22 cellular contexts compared by ENCODE assay signal in genomic region chr9:75490326-75490725, GRCh38.
DNase-seq lines count a peak whose midpoint lies in the region; ATAC-seq and TF ChIP-seq lines count a peak whose summit lies in the region.
"Had no signal": no experiment of that assay in that cellular context is flagged by ENCODE, and none has a peak within 500 bp of the region (broad histone marks: within the 10 kb centered on the region; RNA-seq: fewer than 3 reads in every experiment).

No MANE protein-coding gene starts in this region.

- H3K36me3 Mint-ChIP-seq in chondrocyte (ENCODE audit: low read depth), result no peaks in the 10 kb centered on the region
- no peaks in the 10 kb centered on the region for H3K36me3 Mint-ChIP-seq in activated naive CD4-positive, alpha-beta T cell treated with anti-CD3 and anti-CD28 coated beads, Interleukin-2, amount 10 ng/mL, durations not matched to agents 7 days and 5 days
- H3K36me3 Mint-ChIP-seq: CD4-positive, alpha-beta memory T cell had no signal

- peaks cover 13% of the 10 kb centered on the region for H3K9me3 Mint-ChIP-seq in chondrocyte (ENCODE audit: low read depth)
- no peaks in the 10 kb centered on the region for H3K9me3 Mint-ChIP-seq in activated naive CD4-positive, alpha-beta T cell treated with anti-CD3 and anti-CD28 coated beads, Interleukin-2, amount 10 ng/mL, durations not matched to agents 7 days and 5 days

- TF ChIP-seq EP300 in gastroesophageal sphincter (IDR thresholded peaks at IDR 0.05), result no peak

- 33 to 48% methylated on average over 2 of the region's 2 CpGs for WGBS in gastroesophageal sphincter (ENCODE audit: low coverage in 1 of 2), 2 donors

- no peak overlapping the region for H3K4me3 ChIP-seq in gastroesophageal sphincter
- H3K4me3 ChIP-seq: BLaER1 treated with 17β-estradiol and CSF1 and Interleukin-3, amounts not matched to agents 10 nM and 100 nM; SK-N-MC had no signal

- H3K36me3 ChIP-seq in gastroesophageal sphincter, result no peaks in the 10 kb centered on the region
- H3K36me3 ChIP-seq: BLaER1 treated with 17β-estradiol and CSF1 and Interleukin-3, amounts not matched to agents 10 nM and 100 nM had no signal

- H3K4me1 Mint-ChIP-seq in chondrocyte (ENCODE audit: low read depth), result peaks cover 16% of the 10 kb centered on the region
- no peaks in the 10 kb centered on the region for H3K4me1 Mint-ChIP-seq in activated naive CD4-positive, alpha-beta T cell treated with anti-CD3 and anti-CD28 coated beads, Interleukin-2, amount 10 ng/mL, durations not matched to agents 7 days and 5 days
- H3K4me1 Mint-ChIP-seq: CD4-positive, alpha-beta memory T cell had no signal

- H3K4me1 ChIP-seq in gastroesophageal sphincter, result peaks cover 0 to 20% (median 0%) of the 10 kb centered on the region in 3 donors
- H3K4me1 ChIP-seq: Caco-2 had no signal

- peak; percentile 75 for ATAC-seq in gastroesophageal sphincter

- no peak overlapping the region for H3K4me3 Mint-ChIP-seq in chondrocyte (ENCODE audit: unreplicated experiment)
- no peak overlapping the region for H3K4me3 Mint-ChIP-seq in activated naive CD4-positive, alpha-beta T cell treated with anti-CD3 and anti-CD28 coated beads, Interleukin-2, amount 10 ng/mL, durations not matched to agents 7 days and 5 days
- H3K4me3 Mint-ChIP-seq: CD4-positive, alpha-beta memory T cell had no signal

- no peaks in the 10 kb centered on the region for H3K9me3 ChIP-seq in gastroesophageal sphincter
- H3K9me3 ChIP-seq: Caco-2 had no signal

- no peak for DNase-seq in chondrocyte (ENCODE audit: low spot score)
- DNase-seq in midbrain (lab: John Stamatoyannopoulos, UW), result peak; percentile 2
- DNase-seq in activated CD8-positive, alpha-beta memory T cell treated with anti-CD3 and anti-CD28 coated beads, Interleukin-2, amount 50 U/mL, for 48 hours, result no peak
- DNase-seq in NCI-H510A treated with DMSO at 0.1 percent for 48 hours (lab: John Stamatoyannopoulos, UW), result no peak
- DNase-seq in DMS53 treated with DMSO at 0.1 percent for 48 hours (lab: John Stamatoyannopoulos, UW; ENCODE audit: unreplicated experiment), result no peak
- no peak for DNase-seq in activated naive CD4-positive, alpha-beta T cell treated with anti-CD3 and anti-CD28 coated beads, Interleukin-2, amount 10 ng/mL, durations not matched to agents 7 days and 5 days
- DNase-seq: Caco-2; CD4-positive, alpha-beta memory T cell; DMS 273 treated with DMSO at 0.1 percent for 48 hours; DND-41; MV-4-11; NCI-H1105 treated with DMSO at 0.1 percent for 48 hours; NCI-H2081; NCI-H2171 treated with DMSO at 0.1 percent for 48 hours; NCI-H446; NCI-H526 treated with DMSO at 0.1 percent for 48 hours; OCI-M1; SHP77 treated with DMSO at 0.1 percent for 48 hours had no signal

- no peak overlapping the region for H3K27ac Mint-ChIP-seq in chondrocyte (ENCODE audit: unreplicated experiment)
- H3K27ac Mint-ChIP-seq in activated naive CD4-positive, alpha-beta T cell treated with anti-CD3 and anti-CD28 coated beads, Interleukin-2, amount 10 ng/mL, durations not matched to agents 7 days and 5 days, result no peak overlapping the region
- H3K27ac Mint-ChIP-seq: CD4-positive, alpha-beta memory T cell had no signal

- no peak for TF ChIP-seq POLR2A in gastroesophageal sphincter (IDR thresholded peaks at IDR 0.05)

- H3K27ac ChIP-seq in gastroesophageal sphincter, result peak overlapping the region in 3 of 4 donors; percentile 5 to 43 (median 18)
- H3K27ac ChIP-seq: BLaER1 treated with 17β-estradiol and CSF1 and Interleukin-3, amounts not matched to agents 10 nM and 100 nM; KMS-11; SK-N-MC had no signal

- no peaks in the 10 kb centered on the region for H3K27me3 Mint-ChIP-seq in chondrocyte (ENCODE audit: low read depth)
- H3K27me3 Mint-ChIP-seq in activated naive CD4-positive, alpha-beta T cell treated with anti-CD3 and anti-CD28 coated beads, Interleukin-2, amount 10 ng/mL, durations not matched to agents 7 days and 5 days, result no peaks in the 10 kb centered on the region

- TF ChIP-seq CTCF in chondrocyte (IDR thresholded peaks at IDR 0.05) (peak; percentile 11), gastroesophageal sphincter (IDR thresholded peaks at IDR 0.05) (no peak)

- CTCF ChIA-PET in activated naive CD4-positive, alpha-beta T cell treated with anti-CD3 and anti-CD28 coated beads, Interleukin-2, amount 10 ng/mL, durations not matched to agents 7 days and 5 days (lab: Charles Lee), result no interaction called here

- no peaks in the 10 kb centered on the region for H3K27me3 ChIP-seq in gastroesophageal sphincter
- H3K27me3 ChIP-seq: BLaER1 treated with 17β-estradiol and CSF1 and Interleukin-3, amounts not matched to agents 10 nM and 100 nM had no signal
